20 cellular contexts compared by ENCODE assay signal in the genomic region with DNA sequence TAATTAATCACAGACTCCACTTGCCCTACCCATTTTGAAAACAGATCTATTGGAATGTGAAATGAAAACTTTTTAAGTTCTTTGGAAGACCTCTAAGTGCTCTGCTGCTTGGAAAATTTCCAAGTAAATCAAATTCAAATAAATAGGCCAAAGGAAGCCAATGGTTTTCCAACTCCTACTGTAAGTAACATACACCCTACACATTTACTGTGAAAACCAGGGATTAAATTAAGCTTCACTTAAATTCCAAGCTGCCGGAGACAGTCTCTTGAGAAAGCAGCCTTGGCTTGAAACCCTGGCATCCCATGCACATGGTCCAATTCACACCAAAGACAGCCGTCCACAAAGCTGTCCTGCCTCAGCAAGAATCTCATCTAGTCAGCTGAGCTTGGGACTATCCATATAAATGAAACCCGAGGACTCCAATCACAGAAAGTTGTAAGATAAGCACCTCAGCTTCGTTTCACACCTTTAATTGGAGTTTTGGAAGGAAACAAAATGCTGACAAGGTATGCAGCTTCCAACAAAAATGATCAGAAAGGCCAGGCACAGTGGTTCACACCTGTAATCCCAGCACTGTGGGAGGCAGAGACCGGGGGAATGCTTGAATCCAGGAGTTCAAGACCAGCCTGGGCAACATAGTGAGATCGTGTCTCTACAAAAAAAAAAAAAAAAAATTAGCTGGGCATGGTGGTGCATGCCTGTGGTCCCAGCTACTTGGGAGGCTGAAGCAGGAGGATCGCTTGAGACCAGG.
A peak's percentile ranks its signal among the peaks of the same experiment; 100 is the strongest.
DNase-seq lines count a peak whose midpoint lies in the region; ATAC-seq, FAIRE-seq and TF ChIP-seq lines count a peak whose summit lies in the region.
"Had no signal": no experiment of that assay in that cellular context is flagged by ENCODE, and none has a peak within 500 bp of the region (broad histone marks: within the 10 kb centered on the region; RNA-seq: fewer than 3 reads in every experiment).

No MANE protein-coding gene starts in this region.

- DNase-seq in H1 (ENCODE audit: low read depth in 1 of 2, low spot score in 2 of 2) (no peak), mesendoderm (peak; percentile 88), upper lobe of left lung (no peak), occipital lobe (lab: John Stamatoyannopoulos, UW) (no peak)
- no peak for DNase-seq in naive thymus-derived CD8-positive, alpha-beta T cell
- DNase-seq: activated CD4-positive, alpha-beta T cell treated with anti-CD3 and anti-CD28 coated beads, Interleukin-2, amount 50 U/mL, for 1 hour; activated T-cell treated with anti-CD3 and anti-CD28 coated beads for 4 hours; amygdala; effector CD4-positive, alpha-beta T cell; heart right ventricle; NCI-H2029 treated with DMSO at 0.1 percent for 48 hours; right lobe of liver; stimulated activated CD4-positive, alpha-beta T cell treated with anti-CD3 and anti-CD28 coated beads, Interleukin-2, amount 100 ng/mL, for 48 hours had no signal

- H3K18ac ChIP-seq in H1 (ENCODE audit: extremely low read depth, low read length) = no peak overlapping the region
- peak overlapping the region; percentile 54 for H3K18ac ChIP-seq in mesendoderm (ENCODE audit: low read length)

- peaks cover 0 to 2% (median 0%) of the 10 kb centered on the region in 9 donors for H3K9me3 Mint-ChIP-seq in naive thymus-derived CD8-positive, alpha-beta T cell

- ATAC-seq in upper lobe of left lung (ENCODE audit: low FRiP score in 2 of 2) (no peak), GM21360 (IDR thresholded peaks at IDR 0.05; ENCODE audit: unreplicated experiment) (no peak)
- ATAC-seq in naive thymus-derived CD8-positive, alpha-beta T cell = no peak
- ATAC-seq: heart right ventricle, right lobe of liver had no signal

- 92% methylated on average over 7 of the region's 7 CpGs; no CpG with 5 or more reads in 1 of the 2 experiments for WGBS in H1 (ENCODE audit: extremely low coverage in 1 of 2, insufficient coverage in 1 of 2, insufficient read length in 1 of 2, insufficient replicate concordance in 2 of 2, low coverage in 1 of 2, low lambda C conversion rate in 2 of 2, missing lambda C conversion rate in 1 of 2), 2 experiments
- WGBS in mesendoderm (ENCODE audit: extremely low coverage, insufficient coverage, low lambda C conversion rate) = no CpG with 5 or more reads among the region's 7 CpGs
- 84 to 86% methylated on average over 7 of the region's 7 CpGs for WGBS in upper lobe of left lung, 2 donors

- H2BK20ac ChIP-seq in H1 (ENCODE audit: low read length) = no peak overlapping the region

- H3K9me3 ChIP-seq in HUES6 (ENCODE audit: control insufficient read depth, insufficient read depth, low read depth, low read length) = no peaks in the 10 kb centered on the region
- H3K9me3 ChIP-seq in H1 (ENCODE audit: insufficient read depth in 2 of 2, low read depth in 1 of 2, low read length in 1 of 2) = no peaks in the 10 kb centered on the region
- no peaks in the 10 kb centered on the region for H3K9me3 ChIP-seq in upper lobe of left lung
- H3K9me3 ChIP-seq: heart right ventricle, right lobe of liver had no signal

- TF ChIP-seq CTCF in H1 (IDR thresholded peaks at IDR 0.05; ENCODE audit: control extremely low read depth in 1 of 3, insufficient read depth in 1 of 3, low read depth in 1 of 3, low read length in 3 of 3) (no peak), upper lobe of left lung (IDR thresholded peaks at IDR 0.05) (no peak)

- no peaks in the 10 kb centered on the region for H3K36me3 ChIP-seq in HUES6 (ENCODE audit: control insufficient read depth, insufficient read depth, low read length)
- no peaks in the 10 kb centered on the region for H3K36me3 ChIP-seq in H1 (ENCODE audit: control insufficient read depth in 2 of 4, insufficient read depth in 4 of 4, low read length in 3 of 4)
- H3K36me3 ChIP-seq in mesendoderm (ENCODE audit: control insufficient read depth, insufficient read depth, low read length) = no peaks in the 10 kb centered on the region
- H3K36me3 ChIP-seq in upper lobe of left lung = no peaks in the 10 kb centered on the region
- H3K36me3 ChIP-seq: BLaER1, heart right ventricle, right lobe of liver had no signal

- no peaks in the 10 kb centered on the region for H3K36me3 Mint-ChIP-seq in naive thymus-derived CD8-positive, alpha-beta T cell

- no peak overlapping the region for H4K91ac ChIP-seq in H1 (replicated peaks; ENCODE audit: insufficient read length, low read length)

- peak overlapping the region; percentile 92; the same call in 1 of the 2 replicates for H2BK12ac ChIP-seq in H1 (ENCODE audit: low read depth, low read length)

- H4K8ac ChIP-seq in H1 (ENCODE audit: extremely low read depth, insufficient read depth, low read length) = no peak overlapping the region
- no peak overlapping the region for H4K8ac ChIP-seq in mesendoderm (ENCODE audit: low read depth, low read length)

- CTCF ChIA-PET in H1 (lab: Charles Lee; ENCODE audit: partially characterized antibody) = interaction anchor here (0.6 to 2.0 kb wide), 4 partner anchors 87 to 149 kb away, joined by 3 to 8 read pairs (median 3); a partner anchor contains a TSS

- H3K4me3 ChIP-seq in HUES6 (ENCODE audit: low read depth, low read length) (no peak overlapping the region), H1 (ENCODE audit: extremely low read depth in 1 of 4, insufficient read depth in 2 of 4, low read depth in 3 of 4, low read length in 4 of 4) (no peak overlapping the region), mesendoderm (ENCODE audit: low read length) (no peak overlapping the region), upper lobe of left lung (no peak overlapping the region)
- H3K4me3 ChIP-seq: BLaER1, heart right ventricle, right lobe of liver had no signal

- no peaks in the 10 kb centered on the region; the same call in 1 of the 2 replicates for H3K79me1 ChIP-seq in H1 (ENCODE audit: low read depth, low read length)
- H3K79me1 ChIP-seq in mesendoderm (ENCODE audit: low read length) = no peaks in the 10 kb centered on the region

- H3K56ac ChIP-seq in H1 (replicated peaks; ENCODE audit: insufficient read length, low read depth, low read length) = no peak overlapping the region
- H3K56ac ChIP-seq in mesendoderm (ENCODE audit: low read length) = no peak overlapping the region

- H3K79me2 ChIP-seq in H1 (ENCODE audit: control insufficient read depth in 1 of 2, insufficient read depth in 2 of 2, low read length in 2 of 2) = peaks cover under 1 to 8% of the 10 kb centered on the region in 2 experiments; a peak in 3 of 4 replicates
- no peaks in the 10 kb centered on the region for H3K79me2 ChIP-seq in mesendoderm (ENCODE audit: control insufficient read depth, insufficient read depth, low read length)

- no peaks in the 10 kb centered on the region for H4K20me1 ChIP-seq in H1 (replicated peaks in 1 of 2; ENCODE audit: control insufficient read depth in 1 of 2, insufficient read depth in 2 of 2, low read length in 2 of 2)
- H4K20me1 ChIP-seq: BLaER1 had no signal

- FAIRE-seq in H1 (lab: Jason Lieb, UNC) = no peak
- FAIRE-seq: D721Med, G401.6 had no signal

- no peak overlapping the region for H3K27ac Mint-ChIP-seq in naive thymus-derived CD8-positive, alpha-beta T cell
- H3K27ac Mint-ChIP-seq: IgD-negative memory B cell had no signal

- no peak overlapping the region for H2BK15ac ChIP-seq in H1 (ENCODE audit: low read length)
- H2BK15ac ChIP-seq in mesendoderm (replicated peaks; ENCODE audit: low read depth) = no peak overlapping the region

- peak overlapping the region; percentile 24; the same call in 1 of the 2 replicates for H2BK5ac ChIP-seq in H1 (ENCODE audit: low read depth, low read length)
- no peak overlapping the region for H2BK5ac ChIP-seq in mesendoderm (ENCODE audit: low read length)

- no peak overlapping the region for H2BK120ac ChIP-seq in H1 (replicated peaks; ENCODE audit: low read depth, low read length)
- no peak overlapping the region for H2BK120ac ChIP-seq in mesendoderm (ENCODE audit: low read depth, low read length)

- H3K23me2 ChIP-seq in H1 (ENCODE audit: low read depth, low read length) = peaks cover 5% of the 10 kb centered on the region

- POLR2A ChIA-PET in H1 (lab: Charles Lee; ENCODE audit: partially characterized antibody) = interaction anchor here (1.0 to 4.0 kb wide), 3 partner anchors 9 to 41 kb away, joined by 3 to 23 read pairs (median 3); no protein-coding TSS in a partner anchor
- POLR2A ChIA-PET in naive thymus-derived CD8-positive, alpha-beta T cell (lab: Charles Lee) = no interaction called here

- peak overlapping the region; percentile 83; the same call in 1 of the 2 replicates for H2AK5ac ChIP-seq in H1 (ENCODE audit: low read depth, low read length)
- no peak overlapping the region for H2AK5ac ChIP-seq in mesendoderm (ENCODE audit: low read length)

- TF ChIP-seq POLR2A in H1 (IDR thresholded peaks at IDR 0.05; ENCODE audit: control extremely low read depth in 1 of 2, low read depth in 2 of 2, low read length in 2 of 2) (no peak), upper lobe of left lung (IDR thresholded peaks at IDR 0.05) (no peak)

- H4K5ac ChIP-seq in H1 (ENCODE audit: insufficient read length, low read depth, low read length) (no peak overlapping the region), mesendoderm (ENCODE audit: low read length) (no peak overlapping the region)

- H3K4me1 ChIP-seq in HUES6 (ENCODE audit: control insufficient read depth, insufficient read depth, low read length) (peaks cover 20% of the 10 kb centered on the region), H1 (replicated peaks in 1 of 4; ENCODE audit: control insufficient read depth in 3 of 4, insufficient read depth in 4 of 4, low read length in 3 of 4) (peaks cover 0 to 13% (median 4%) of the 10 kb centered on the region in 4 experiments; a peak in 5 of 7 replicates), mesendoderm (ENCODE audit: control insufficient read depth, low read depth, low read length) (peaks cover 5% of the 10 kb centered on the region), upper lobe of left lung (peaks cover 5 to 37% (median 17%) of the 10 kb centered on the region in 4 donors)

- H3K9ac ChIP-seq in HUES6 (ENCODE audit: low read length) = no peak overlapping the region
- H3K9ac ChIP-seq in H1 (replicated peaks in 1 of 4; ENCODE audit: extremely low read depth in 1 of 4, low read depth in 3 of 4, low read length in 3 of 4) = no peak overlapping the region
- no peak overlapping the region for H3K9ac ChIP-seq in mesendoderm (ENCODE audit: low read length)
- H3K9ac ChIP-seq: BLaER1 had no signal

- H3K4me3 Mint-ChIP-seq in naive thymus-derived CD8-positive, alpha-beta T cell = no peak overlapping the region
- H3K4me3 Mint-ChIP-seq: central memory CD8-positive, alpha-beta T cell; IgD-negative memory B cell had no signal

- no peaks in the 10 kb centered on the region for H3K4me1 Mint-ChIP-seq in naive thymus-derived CD8-positive, alpha-beta T cell
- H3K4me1 Mint-ChIP-seq: central memory CD8-positive, alpha-beta T cell; IgD-negative memory B cell had no signal

- no peaks in the 10 kb centered on the region for H3K27me3 ChIP-seq in HUES6 (ENCODE audit: control insufficient read depth, insufficient read depth, low read length)
- no peaks in the 10 kb centered on the region for H3K27me3 ChIP-seq in H1 (replicated peaks in 1 of 4; ENCODE audit: control insufficient read depth in 3 of 4, extremely low read depth in 1 of 4, insufficient read depth in 3 of 4, low read length in 3 of 4)
- H3K27me3 ChIP-seq in mesendoderm (ENCODE audit: insufficient read depth, low read length, poor library complexity) = no peaks in the 10 kb centered on the region
- no peaks in the 10 kb centered on the region for H3K27me3 ChIP-seq in upper lobe of left lung
- H3K27me3 ChIP-seq: BLaER1, heart right ventricle, right lobe of liver had no signal

- H3K27ac ChIP-seq in HUES6 (ENCODE audit: low read depth, low read length) (peak overlapping the region; percentile 49; the same call in 1 of the 2 replicates), H1 (ENCODE audit: low read depth, low read length) (no peak overlapping the region), mesendoderm (ENCODE audit: low read depth, low read length) (no peak overlapping the region), upper lobe of left lung (peak overlapping the region; percentile 13 to 76 (median 43))
- H3K27ac ChIP-seq: BLaER1, heart right ventricle, right lobe of liver had no signal

- TF ChIP-seq EP300 in H1 (IDR thresholded peaks at IDR 0.05; ENCODE audit: borderline replicate concordance in 1 of 2, low read depth in 2 of 2, low read length in 2 of 2) (no peak), upper lobe of left lung (IDR thresholded peaks at IDR 0.05) (no peak)

- H3K23ac ChIP-seq in H1 (ENCODE audit: insufficient read length) = no peak overlapping the region
- H3K23ac ChIP-seq in mesendoderm (ENCODE audit: low read length) = no peak overlapping the region

- H3K27me3 Mint-ChIP-seq in naive thymus-derived CD8-positive, alpha-beta T cell = peaks cover 5 to 22% (median 12%) of the 10 kb centered on the region in 5 donors
- H3K27me3 Mint-ChIP-seq: IgD-negative memory B cell had no signal

- no peak overlapping the region for H3K4me2 ChIP-seq in H1 (ENCODE audit: insufficient read depth in 1 of 2, low read depth in 2 of 2, low read length in 2 of 2)
- H3K4me2 ChIP-seq in mesendoderm (ENCODE audit: low read length) = no peak overlapping the region
- H3K4me2 ChIP-seq: BLaER1 had no signal

- no peak overlapping the region for H2AFZ ChIP-seq in H1 (ENCODE audit: low read length)

- H3K4ac ChIP-seq in H1 (replicated peaks; ENCODE audit: insufficient read length, low read depth, low read length) = no peak overlapping the region
- H3K4ac ChIP-seq in mesendoderm (ENCODE audit: low read depth, low read length) = peak overlapping the region; percentile 88

- H3K14ac ChIP-seq in H1 (ENCODE audit: insufficient read length) = no peak overlapping the region

- no peak for TF ChIP-seq RAD21 in H1 (IDR thresholded peaks at IDR 0.05 in 1 of 2, conservative IDR thresholded peaks at IDR 0.05 in 1 of 2; ENCODE audit: low read depth in 2 of 2, low read length in 2 of 2)

Comparison
In these comparisons a context has a peak if more than half of its experiments do, and no peak if none do; other contexts are left out.
1. H3K27ac ChIP-seq: peak in HUES6 (single experiment) and upper lobe of left lung (4 of 4); none in H1 (single experiment) and mesendoderm (single experiment).